In genomic region chrX:105328773-105329172, GRCh38 we compare ENCODE assay signal across 24 cellular contexts.
"Had no signal": no experiment of that assay in that cellular context is flagged by ENCODE, and none has a peak within 500 bp of the region (broad histone marks: within the 10 kb centered on the region; RNA-seq: fewer than 3 reads in every experiment).

No MANE protein-coding gene starts in this region.

- H3K4me3 ChIP-seq: esophagus squamous epithelium, hepatocyte, mucosa of descending colon, right atrium auricular region, sigmoid colon, skin epidermis, testis, tibial nerve, upper lobe of right lung, vagina had no signal

- H3K4me2 ChIP-seq: hepatocyte had no signal

- H3K4me1 Mint-ChIP-seq: naive thymus-derived CD8-positive, alpha-beta T cell; stimulated activated naive B cell treated with anti-CD40 and anti-IgM and Interleukin-4, amounts not matched to agents 10 μg/mL and 1 μg/mL and 100 μg/mL, for 72 hours; stimulated activated naive CD8-positive, alpha-beta T cell treated with anti-CD3 and anti-CD28 coated beads, Interleukin-15, amount 100 ng/mL, for 72 hours had no signal

- H3K27me3 Mint-ChIP-seq: naive thymus-derived CD8-positive, alpha-beta T cell; stimulated activated naive B cell treated with anti-CD40 and anti-IgM and Interleukin-4, amounts not matched to agents 10 μg/mL and 1 μg/mL and 100 μg/mL, for 72 hours; stimulated activated naive CD8-positive, alpha-beta T cell treated with anti-CD3 and anti-CD28 coated beads, Interleukin-15, amount 100 ng/mL, for 72 hours had no signal

- H3K27ac ChIP-seq: esophagus squamous epithelium, hepatocyte, neutrophil, right atrium auricular region, sigmoid colon, skin epidermis, testis, tibial nerve, upper lobe of right lung, vagina had no signal

- H3K27ac Mint-ChIP-seq: naive thymus-derived CD8-positive, alpha-beta T cell; stimulated activated naive B cell treated with anti-CD40 and anti-IgM and Interleukin-4, amounts not matched to agents 10 μg/mL and 1 μg/mL and 100 μg/mL, for 72 hours; stimulated activated naive CD8-positive, alpha-beta T cell treated with anti-CD3 and anti-CD28 coated beads, Interleukin-15, amount 100 ng/mL, for 72 hours had no signal

- H3K9me3 Mint-ChIP-seq: stimulated activated naive B cell treated with anti-CD40 and anti-IgM and Interleukin-4, amounts not matched to agents 10 μg/mL and 1 μg/mL and 100 μg/mL, for 72 hours; stimulated activated naive CD8-positive, alpha-beta T cell treated with anti-CD3 and anti-CD28 coated beads, Interleukin-15, amount 100 ng/mL, for 72 hours had no signal

- H3K4me3 Mint-ChIP-seq: naive thymus-derived CD8-positive, alpha-beta T cell; stimulated activated naive B cell treated with anti-CD40 and anti-IgM and Interleukin-4, amounts not matched to agents 10 μg/mL and 1 μg/mL and 100 μg/mL, for 72 hours; stimulated activated naive CD8-positive, alpha-beta T cell treated with anti-CD3 and anti-CD28 coated beads, Interleukin-15, amount 100 ng/mL, for 72 hours had no signal

- ATAC-seq: mucosa of descending colon; naive thymus-derived CD8-positive, alpha-beta T cell; stimulated activated naive B cell treated with anti-CD40 and anti-IgM and Interleukin-4, amounts not matched to agents 10 μg/mL and 1 μg/mL and 100 μg/mL, for 72 hours; stimulated activated naive CD8-positive, alpha-beta T cell treated with anti-CD3 and anti-CD28 coated beads, Interleukin-15, amount 100 ng/mL, for 72 hours; upper lobe of right lung had no signal

- DNase-seq: cortex of kidney; effector memory CD4-positive, alpha-beta T cell; esophagus squamous epithelium; foreskin melanocyte; head of caudate nucleus; kidney glomerular epithelial cell; mucosa of descending colon; naive thymus-derived CD8-positive, alpha-beta T cell; posterior cingulate gyrus; sigmoid colon; stimulated activated CD4-positive, alpha-beta T cell treated with anti-CD3 and anti-CD28 coated beads, Interleukin-2, amount 100 ng/mL, for 24 hours; stimulated activated CD4-positive, alpha-beta T cell treated with anti-CD3 and anti-CD28 coated beads, Interleukin-4, amount 100 ng/mL, for 4 hours; stimulated activated naive B cell treated with anti-CD40 and anti-IgM and Interleukin-4, amounts not matched to agents 10 μg/mL and 1 μg/mL and 100 μg/mL, for 72 hours; stimulated activated naive CD8-positive, alpha-beta T cell treated with anti-CD3 and anti-CD28 coated beads, Interleukin-15, amount 100 ng/mL, for 72 hours; testis; upper lobe of right lung had no signal

- H3K36me3 Mint-ChIP-seq: naive thymus-derived CD8-positive, alpha-beta T cell; stimulated activated naive B cell treated with anti-CD40 and anti-IgM and Interleukin-4, amounts not matched to agents 10 μg/mL and 1 μg/mL and 100 μg/mL, for 72 hours had no signal

- H3K9me3 ChIP-seq: esophagus squamous epithelium, mucosa of descending colon, neutrophil, sigmoid colon, testis, tibial nerve, upper lobe of right lung, vagina had no signal

- FAIRE-seq: endometrium, islet of Langerhans had no signal

- H3K4me1 ChIP-seq: esophagus squamous epithelium, right atrium auricular region, sigmoid colon, testis, tibial nerve, upper lobe of right lung, vagina had no signal
